ENCODE assay signal across 9 cellular contexts in the genomic region with DNA sequence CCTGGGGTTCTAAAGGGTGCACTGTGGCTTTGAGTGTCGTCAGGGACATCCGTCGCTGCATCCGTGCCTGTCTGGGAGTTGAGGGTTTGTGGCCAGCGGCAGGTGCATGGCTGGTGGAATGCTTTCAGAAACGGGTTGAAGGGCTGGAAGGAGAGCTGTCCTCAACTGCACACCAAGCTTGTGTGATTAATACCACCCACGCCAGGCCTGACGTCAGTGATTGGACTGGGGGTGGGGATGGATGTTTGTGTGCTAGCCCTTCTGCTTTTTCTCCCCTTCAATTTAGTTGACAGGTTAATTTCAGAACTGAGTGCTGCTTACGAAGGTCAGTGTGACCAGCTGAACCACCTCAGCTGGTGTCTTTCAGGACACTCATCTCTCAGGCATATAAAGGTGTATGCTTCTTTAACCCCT. TPM values are rescaled to one million over a fixed set of nuclear protein-coding genes. Genes with fewer than 3 reads are reported as not detected.
DNase-seq lines count a peak whose midpoint lies in the region; ATAC-seq and TF ChIP-seq lines count a peak whose summit lies in the region.
"Had no signal": no experiment of that assay in that cellular context is flagged by ENCODE, and none has a peak within 500 bp of the region (broad histone marks: within the 10 kb centered on the region; RNA-seq: fewer than 3 reads in every experiment).

No MANE protein-coding gene starts in this region.

- H3K9me3 Mint-ChIP-seq in natural killer cell (no peaks in the 10 kb centered on the region), activated B cell treated with CpG ODN at 0.5 μM for 24 hours (no peaks in the 10 kb centered on the region)
- H3K9me3 Mint-ChIP-seq in natural killer cell treated with Interleukin-12 subunit alpha and Interleukin-12 subunit beta and Interleukin-15 and Interleukin-18, amount 100 ng/mL, for 72 hours, result no peaks in the 10 kb centered on the region
- H3K9me3 Mint-ChIP-seq: neural crest cell had no signal

- peak overlapping the region; percentile 17 for H3K4me3 ChIP-seq in fibroblast of the aortic adventitia (ENCODE audit: low read depth, low read length)

- no peak for ATAC-seq in natural killer cell
- no peak for ATAC-seq in natural killer cell treated with Interleukin-12 subunit alpha and Interleukin-12 subunit beta and Interleukin-15 and Interleukin-18, amount 100 ng/mL, for 72 hours
- ATAC-seq in activated B cell treated with CpG ODN at 0.5 μM for 24 hours (ENCODE audit: low read depth), result peak; percentile 42
- ATAC-seq in HG02642 (IDR thresholded peaks at IDR 0.05; ENCODE audit: poor library complexity, unreplicated experiment), result no peak

- CTCF ChIA-PET in activated B cell treated with CpG ODN at 0.5 μM for 24 hours (lab: Charles Lee), result interaction anchor here (0.7 to 4.7 kb wide), 8 partner anchors 10 to 193 kb away, joined by 3 to 39 read pairs (median 3); no protein-coding TSS in a partner anchor

- POLR2A ChIA-PET in activated B cell treated with CpG ODN at 0.5 μM for 24 hours (lab: Charles Lee), result interaction anchor here (0.9 to 1.7 kb wide), 6 partner anchors 9 to 282 kb away, joined by 3 to 26 read pairs (median 4); partner anchors contain the start of genes ALG8 and NARS2

- TF ChIP-seq CTCF in natural killer cell (IDR thresholded peaks at IDR 0.05) (no peak), activated B cell treated with CpG ODN at 0.5 μM for 24 hours (IDR thresholded peaks at IDR 0.05) (no peak), fibroblast of the aortic adventitia (IDR thresholded peaks at IDR 0.05; ENCODE audit: insufficient read depth, low read length) (no peak)

- H3K36me3 Mint-ChIP-seq in natural killer cell (no peaks in the 10 kb centered on the region), activated B cell treated with CpG ODN at 0.5 μM for 24 hours (ENCODE audit: low read depth) (peaks cover 4% of the 10 kb centered on the region)
- H3K36me3 Mint-ChIP-seq in natural killer cell treated with Interleukin-12 subunit alpha and Interleukin-12 subunit beta and Interleukin-15 and Interleukin-18, amount 100 ng/mL, for 72 hours, result no peaks in the 10 kb centered on the region

- peak; percentile 20 for DNase-seq in natural killer cell
- no peak for DNase-seq in natural killer cell treated with Interleukin-12 subunit alpha and Interleukin-12 subunit beta and Interleukin-15 and Interleukin-18, amount 100 ng/mL, for 72 hours (ENCODE audit: low spot score)
- DNase-seq in activated B cell treated with CpG ODN at 0.5 μM for 24 hours, result peak; percentile 64
- peak; percentile 83 for DNase-seq in fibroblast of the aortic adventitia (ENCODE audit: low read depth)
- DNase-seq in stimulated activated CD4-positive, alpha-beta T cell treated with anti-CD3 and anti-CD28 coated beads, Interleukin-12 subunit alpha, Interleukin-12 subunit beta, amount 100 ng/mL, for 24 hours (ENCODE audit: low read depth in 2 of 2), result peak; percentile 6 to 29
- DNase-seq in NCI-H1694 treated with DMSO at 0.1 percent for 48 hours (lab: John Stamatoyannopoulos, UW), result no peak
- DNase-seq in NCI-H524 treated with DMSO at 0.1 percent for 48 hours (lab: John Stamatoyannopoulos, UW), result no peak

- H3K27me3 Mint-ChIP-seq in natural killer cell (ENCODE audit: low read depth in 2 of 2), result peaks cover 21 to 34% of the 10 kb centered on the region in 2 donors
- peaks cover 27 to 30% of the 10 kb centered on the region in 2 donors for H3K27me3 Mint-ChIP-seq in natural killer cell treated with Interleukin-12 subunit alpha and Interleukin-12 subunit beta and Interleukin-15 and Interleukin-18, amount 100 ng/mL, for 72 hours
- no peaks in the 10 kb centered on the region for H3K27me3 Mint-ChIP-seq in activated B cell treated with CpG ODN at 0.5 μM for 24 hours

- intact Hi-C loops in natural killer cell (cut with micrococcal nuclease) (no loop called here), activated B cell treated with CpG ODN at 0.5 μM for 24 hours (cut with micrococcal nuclease) (loop anchor here (1.0 to 2.0 kb wide), 3 partner anchors 8 to 44 kb away; no protein-coding TSS in a partner anchor)

- peaks cover 25 to 35% of the 10 kb centered on the region in 2 donors for H3K4me1 Mint-ChIP-seq in natural killer cell
- peaks cover 28 to 30% of the 10 kb centered on the region in 2 donors for H3K4me1 Mint-ChIP-seq in natural killer cell treated with Interleukin-12 subunit alpha and Interleukin-12 subunit beta and Interleukin-15 and Interleukin-18, amount 100 ng/mL, for 72 hours (ENCODE audit: low read depth in 2 of 2)
- peaks cover 76% of the 10 kb centered on the region for H3K4me1 Mint-ChIP-seq in activated B cell treated with CpG ODN at 0.5 μM for 24 hours

- H3K4me3 Mint-ChIP-seq in natural killer cell, result no peak overlapping the region
- H3K4me3 Mint-ChIP-seq in natural killer cell treated with Interleukin-12 subunit alpha and Interleukin-12 subunit beta and Interleukin-15 and Interleukin-18, amount 100 ng/mL, for 72 hours, result no peak overlapping the region
- peak overlapping the region; percentile 81 for H3K4me3 Mint-ChIP-seq in activated B cell treated with CpG ODN at 0.5 μM for 24 hours

- H3K27ac Mint-ChIP-seq in natural killer cell (no peak overlapping the region), activated B cell treated with CpG ODN at 0.5 μM for 24 hours (peak overlapping the region; percentile 89)
- no peak overlapping the region for H3K27ac Mint-ChIP-seq in natural killer cell treated with Interleukin-12 subunit alpha and Interleukin-12 subunit beta and Interleukin-15 and Interleukin-18, amount 100 ng/mL, for 72 hours

RNA-seq across cellular contexts. Expression of gene GAB2, which starts 3.2 kb away (rescaled TPM):
- total RNA-seq in natural killer cell, result 10 to 100 TPM in 1 of 3 donors, 1 to 10 TPM in 2; 4.3 to 58.4 (median 8.1) TPM
- 1 to 10 TPM; 1.9 to 8.7 TPM for total RNA-seq in natural killer cell treated with Interleukin-12 subunit alpha and Interleukin-12 subunit beta and Interleukin-15 and Interleukin-18, amount 100 ng/mL, for 72 hours
- total RNA-seq in activated B cell treated with CpG ODN at 0.5 μM for 24 hours, result 22.4 and 22.7 TPM in 2 replicates
- total RNA-seq in fibroblast of the aortic adventitia (ENCODE audit: low replicate concordance), result 13.7 and 16.4 TPM in 2 replicates

Comparison
In these comparisons a context has a peak if more than half of its experiments do, and no peak if none do; other contexts are left out.
1. DNase-seq: peak in natural killer cell (single experiment), activated B cell treated with CpG ODN at 0.5 μM for 24 hours (single experiment), fibroblast of the aortic adventitia (single experiment) and stimulated activated CD4-positive, alpha-beta T cell treated with anti-CD3 and anti-CD28 coated beads, Interleukin-12 subunit alpha, Interleukin-12 subunit beta, amount 100 ng/mL, for 24 hours (2 of 2); none in natural killer cell treated with Interleukin-12 subunit alpha and Interleukin-12 subunit beta and Interleukin-15 and Interleukin-18, amount 100 ng/mL, for 72 hours (single experiment), NCI-H1694 treated with DMSO at 0.1 percent for 48 hours (single experiment) and NCI-H524 treated with DMSO at 0.1 percent for 48 hours (single experiment).